28 cellular contexts compared by ENCODE assay signal in genomic region chr20:40869416-40870147, GRCh38.
DNase-seq lines count a peak whose midpoint lies in the region; TF ChIP-seq lines count a peak whose summit lies in the region.
"Had no signal": no experiment of that assay in that cellular context is flagged by ENCODE, and none has a peak within 500 bp of the region (broad histone marks: within the 10 kb centered on the region; RNA-seq: fewer than 3 reads in every experiment).

No MANE protein-coding gene starts in this region.

- H3K27ac ChIP-seq in ascending aorta, result peak overlapping the region; percentile 60 to 72
- H3K27ac ChIP-seq in testis, result no peak overlapping the region
- H3K27ac ChIP-seq: C4-2B, GM23248, left lung had no signal

- intact Hi-C loops in ascending aorta (cut with DNase I) (loop anchor here (5.0 to 10.0 kb wide), 2 partner anchors 117 to 205 kb away; no protein-coding TSS in a partner anchor), lower leg skin (cut with DNase I; ENCODE audit: low total_unique reads) (no loop called here), testis (cut with DNase I; ENCODE audit: low total_unique reads) (no loop called here)

- H3K4me3 ChIP-seq in H7 (ENCODE audit: insufficient read depth, low read depth, low read length), result no peak overlapping the region
- no peak overlapping the region for H3K4me3 ChIP-seq in ascending aorta
- no peak overlapping the region for H3K4me3 ChIP-seq in lower leg skin (ENCODE audit: low read depth, poor library complexity, severe bottlenecking)
- H3K4me3 ChIP-seq in testis, result no peak overlapping the region
- H3K4me3 ChIP-seq: gastroesophageal sphincter, GM23248, left lung, smooth muscle cell had no signal

- TF ChIP-seq CTCF in ascending aorta (IDR thresholded peaks at IDR 0.05) (no peak), lower leg skin (IDR thresholded peaks at IDR 0.05) (no peak), testis (IDR thresholded peaks at IDR 0.05) (no peak)

- TF ChIP-seq POLR2A in lower leg skin (IDR thresholded peaks at IDR 0.05) (no peak), testis (IDR thresholded peaks at IDR 0.05) (no peak)

- no peaks in the 10 kb centered on the region for H3K9me3 ChIP-seq in ascending aorta
- no peaks in the 10 kb centered on the region for H3K9me3 ChIP-seq in testis
- H3K9me3 ChIP-seq: Caco-2, gastroesophageal sphincter, left lung had no signal

- peaks cover 6 to 16% of the 10 kb centered on the region in 2 donors for H3K4me1 ChIP-seq in ascending aorta
- H3K4me1 ChIP-seq in testis, result no peaks in the 10 kb centered on the region
- H3K4me1 ChIP-seq: left lung had no signal

- H3K27me3 ChIP-seq in H7 (ENCODE audit: control insufficient read depth, insufficient read depth, low read length) (no peaks in the 10 kb centered on the region), ascending aorta (no peaks in the 10 kb centered on the region), testis (no peaks in the 10 kb centered on the region)
- H3K27me3 ChIP-seq: gastroesophageal sphincter, left lung had no signal

- no peaks in the 10 kb centered on the region for H3K36me3 ChIP-seq in H7 (replicated peaks; ENCODE audit: control insufficient read depth, insufficient read depth, low read length)
- H3K36me3 ChIP-seq in ascending aorta, result no peaks in the 10 kb centered on the region
- H3K36me3 ChIP-seq in testis (ENCODE audit: low read depth, missing control alignments), result no peaks in the 10 kb centered on the region
- H3K36me3 ChIP-seq: gastroesophageal sphincter, left lung had no signal

- WGBS in lower leg skin, 2 donors, result 79 to 94% methylated on average over 9 of the region's 9 CpGs
- WGBS in testis, 2 donors, result 78 to 87% methylated on average over 9 of the region's 9 CpGs

- DNase-seq in H7 (peak; percentile 41), ascending aorta (ENCODE audit: low spot score in 2 of 2) (no peak), islet precursor cell (peak; percentile 79), retina (peak; percentile 21), lower leg skin (ENCODE audit: low spot score in 2 of 2) (no peak), epidermal melanocyte (ENCODE audit: insufficient read length, low spot score) (no peak), testis (no peak)
- no peak for DNase-seq in stimulated activated CD4-positive, alpha-beta T cell treated with anti-CD3 and anti-CD28 coated beads, Interleukin-1b, Interleukin-23, amount 100 ng/mL, for 48 hours
- DNase-seq: activated B cell treated with CpG ODN at 0.5 μM for 24 hours; activated CD4-positive, alpha-beta T cell treated with anti-CD3 and anti-CD28 coated beads, Interleukin-2, amount 50 U/mL, for 1 hour; activated gamma-delta T cell treated with Interleukin-2 at 50 U/mL for 16 hours; activated T-cell treated with anti-CD3 and anti-CD28 coated beads, Interleukin-2, amount 50 U/mL, for 4 hours; Caco-2; DND-41; effector memory CD8-positive, alpha-beta T cell; immature natural killer cell; left lung; naive B cell; NCI-H1092 treated with DMSO at 0.1 percent for 48 hours; NCI-H187; NCI-H345; occipital lobe; SIG-M5; stimulated activated CD4-positive, alpha-beta T cell treated with anti-CD3 and anti-CD28 coated beads, Interleukin-2, amount 100 ng/mL, for 48 hours had no signal

Comparison
In these comparisons a context has a peak if more than half of its experiments do, and no peak if none do; other contexts are left out.
1. DNase-seq: peak in H7 (single experiment), islet precursor cell (single experiment) and retina (single experiment); none in ascending aorta (0 of 2), lower leg skin (0 of 2), stimulated activated CD4-positive, alpha-beta T cell treated with anti-CD3 and anti-CD28 coated beads, Interleukin-1b, Interleukin-23, amount 100 ng/mL, for 48 hours (single experiment), epidermal melanocyte (single experiment) and testis (single experiment).
2. H3K27ac ChIP-seq: peak in ascending aorta (2 of 2); none in testis (0 of 2).